23 cellular contexts compared by ENCODE assay signal in genomic region chr15:60065951-60066350, GRCh38.
"Had no signal": no experiment of that assay in that cellular context is flagged by ENCODE, and none has a peak within 500 bp of the region (broad histone marks: within the 10 kb centered on the region; RNA-seq: fewer than 3 reads in every experiment).

No MANE protein-coding gene starts in this region.

- H3K4me1 Mint-ChIP-seq: activated B cell treated with CpG ODN at 0.5 μM for 24 hours; activated CD4-positive, alpha-beta T cell treated with anti-CD3 and anti-CD28 coated beads, Interleukin-2, amount 10 ng/mL, durations not matched to agents 24 days and 14 days; activated CD8-positive, alpha-beta memory T cell treated with anti-CD3 and anti-CD28 coated beads, Interleukin-2, amount 10 ng/mL, durations not matched to agents 7 days and 5 days; T-cell had no signal

- DNase-seq: activated B cell treated with CpG ODN at 0.5 μM for 24 hours; activated CD4-positive, alpha-beta T cell treated with anti-CD3 and anti-CD28 coated beads for 1 hour; activated CD4-positive, alpha-beta T cell treated with anti-CD3 and anti-CD28 coated beads, Interleukin-2, amount 10 ng/mL, durations not matched to agents 24 days and 14 days; activated CD4-positive, alpha-beta T cell treated with anti-CD3 and anti-CD28 coated beads, Interleukin-2, amount 50 U/mL, for 48 hours; activated CD8-positive, alpha-beta memory T cell treated with anti-CD3 and anti-CD28 coated beads, Interleukin-2, amount 10 ng/mL, durations not matched to agents 7 days and 5 days; activated effector memory CD4-positive, alpha-beta T cell treated with Interleukin-2 at 50 U/mL for 16 hours; activated naive CD4-positive, alpha-beta T cell treated with anti-CD3 and anti-CD28 coated beads for 36 hours; activated T-cell treated with anti-CD3 and anti-CD28 coated beads, Interleukin-2, amount 50 U/mL, for 24 hours; central memory CD4-positive, alpha-beta T cell; Kasumi-1; KBM-7; NCI-H1048; NCI-H146; NCI-H187 treated with DMSO at 0.1 percent for 48 hours; NCI-H2081 treated with DMSO at 0.1 percent for 48 hours; NCI-H446; NCI-H524; PC-9; T-cell; T-helper 2 cell; T1000 had no signal

- H3K27ac Mint-ChIP-seq: activated B cell treated with CpG ODN at 0.5 μM for 24 hours; activated CD4-positive, alpha-beta T cell treated with anti-CD3 and anti-CD28 coated beads, Interleukin-2, amount 10 ng/mL, durations not matched to agents 24 days and 14 days; activated CD8-positive, alpha-beta memory T cell treated with anti-CD3 and anti-CD28 coated beads, Interleukin-2, amount 10 ng/mL, durations not matched to agents 7 days and 5 days; activated naive CD4-positive, alpha-beta T cell treated with anti-CD3 and anti-CD28 coated beads for 36 hours; activated naive CD8-positive, alpha-beta T cell; activated T-cell treated with anti-CD3 and anti-CD28 coated beads, Interleukin-2, amount 50 U/mL, for 24 hours; activated T-helper 1 cell treated with anti-CD3 and anti-CD28 coated beads, Interleukin-12 subunit alpha, Interleukin-12 subunit beta, Interleukin-2, Interleukin-4 antibody, amounts not matched to agents 30 ng/mL and 10 ng/mL and 1 ng/mL, durations not matched to agents 14 hours and 24 hours and 36 hours; T-cell had no signal

- H3K4me3 Mint-ChIP-seq: activated B cell treated with CpG ODN at 0.5 μM for 24 hours; activated CD4-positive, alpha-beta T cell treated with anti-CD3 and anti-CD28 coated beads, Interleukin-2, amount 10 ng/mL, durations not matched to agents 24 days and 14 days; activated CD8-positive, alpha-beta memory T cell treated with anti-CD3 and anti-CD28 coated beads, Interleukin-2, amount 10 ng/mL, durations not matched to agents 7 days and 5 days; activated naive CD4-positive, alpha-beta T cell treated with anti-CD3 and anti-CD28 coated beads for 36 hours; activated naive CD8-positive, alpha-beta T cell; activated T-cell treated with anti-CD3 and anti-CD28 coated beads, Interleukin-2, amount 50 U/mL, for 24 hours; activated T-helper 1 cell treated with anti-CD3 and anti-CD28 coated beads, Interleukin-12 subunit alpha, Interleukin-12 subunit beta, Interleukin-2, Interleukin-4 antibody, amounts not matched to agents 30 ng/mL and 10 ng/mL and 1 ng/mL, durations not matched to agents 14 hours and 24 hours and 36 hours; T-cell had no signal

- ATAC-seq: activated CD8-positive, alpha-beta memory T cell treated with anti-CD3 and anti-CD28 coated beads, Interleukin-2, amount 10 ng/mL, durations not matched to agents 7 days and 5 days; T-cell had no signal
